Comparison of ENCODE assay signal across 1 cellular context in the genomic region with DNA sequence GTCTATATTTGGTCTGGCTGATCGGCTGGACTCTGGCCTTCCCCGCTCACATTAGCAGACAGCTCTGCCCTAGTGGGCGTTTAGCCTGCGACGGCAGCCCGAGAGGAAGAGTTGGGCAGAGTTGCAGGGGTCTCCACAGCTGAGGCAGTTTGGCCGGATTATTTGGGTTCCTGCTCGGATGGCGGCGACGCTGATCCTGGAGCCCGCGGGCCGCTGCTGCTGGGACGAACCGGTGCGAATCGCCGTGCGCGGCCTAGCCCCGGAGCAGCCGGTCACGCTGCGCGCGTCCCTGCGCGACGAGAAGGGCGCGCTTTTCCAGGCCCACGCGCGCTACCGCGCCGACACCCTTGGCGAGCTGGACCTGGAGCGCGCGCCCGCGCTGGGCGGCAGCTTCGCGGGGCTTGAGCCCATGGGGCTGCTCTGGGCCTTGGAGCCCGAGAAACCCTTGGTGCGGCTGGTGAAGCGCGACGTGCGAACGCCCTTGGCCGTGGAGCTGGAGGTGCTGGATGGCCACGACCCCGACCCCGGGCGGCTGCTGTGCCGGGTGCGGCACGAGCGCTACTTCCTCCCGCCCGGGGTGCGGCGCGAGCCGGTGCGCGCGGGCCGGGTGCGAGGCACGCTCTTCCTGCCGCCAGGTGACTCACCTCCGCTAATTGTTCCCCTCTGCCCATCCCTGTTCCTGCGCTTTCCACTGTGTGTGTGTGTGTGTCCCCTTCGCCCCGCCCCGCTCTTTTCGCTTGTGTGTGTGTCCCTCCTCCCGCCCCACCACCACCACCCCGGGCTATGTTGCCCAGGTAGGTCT.
TF ChIP-seq lines count a peak whose summit lies in the region.

No MANE protein-coding gene starts in this region.

TF ChIP-seq in HepG2, 621 proteins besides CTCF, POLR2A, EP300 and RAD21 (continued from another document and continues in another):
- TF ChIP-seq RERE (CRISPR knock-in tag; IDR thresholded peaks at IDR 0.05; ENCODE audit: low read depth) (peak; percentile 37; the same call in 1 of the 2 replicates), GATAD2A (CRISPR knock-in tag; IDR thresholded peaks at IDR 0.05) (0 out of 2 replicates have a peak, but pooled peaks have one; percentile 5), KLF6 (CRISPR knock-in tag; IDR thresholded peaks at IDR 0.05) (peak; percentile 47; the same call in 1 of the 2 replicates), PHF20 (CRISPR knock-in tag; IDR thresholded peaks at IDR 0.05) (0 out of 2 replicates have a peak, but pooled peaks have one; percentile 28), ASH2L (IDR thresholded peaks at IDR 0.05; ENCODE audit: insufficient read length, low read depth, low read length) (peak; percentile 40), ZFP82 (CRISPR knock-in tag; IDR thresholded peaks at IDR 0.05; ENCODE audit: borderline replicate concordance) (0 out of 2 replicates have a peak, but pooled peaks have one; percentile 25), FOXA3 (CRISPR knock-in tag; IDR thresholded peaks at IDR 0.05) (0 out of 2 replicates have a peak, but pooled peaks have one; percentile 19), REST (IDR thresholded peaks at IDR 0.05; ENCODE audit: borderline replicate concordance in 1 of 2, low read depth in 1 of 2, low read length in 2 of 2) (0 out of 4 replicates have a peak, but pooled peaks of 1 of the 2 experiments have one; percentile 1), ZNF263 (CRISPR knock-in tag; IDR thresholded peaks at IDR 0.05) (peak; percentile 42), ARID2 (CRISPR knock-in tag; IDR thresholded peaks at IDR 0.05; ENCODE audit: borderline replicate concordance) (peak; percentile 77), HNRNPK (IDR thresholded peaks at IDR 0.05; ENCODE audit: low read depth, low read length, poor library complexity, severe bottlenecking) (peak; percentile 31), ZNF776 (CRISPR knock-in tag; IDR thresholded peaks at IDR 0.05) (peak; percentile 70; the same call in 1 of the 2 replicates), ZNF451 (CRISPR knock-in tag; IDR thresholded peaks at IDR 0.05) (0 out of 2 replicates have a peak, but pooled peaks have one; percentile 35), ZNF574 (CRISPR knock-in tag; IDR thresholded peaks at IDR 0.05) (peak; percentile 78), ZNF121 (CRISPR knock-in tag; IDR thresholded peaks at IDR 0.05) (0 out of 2 replicates have a peak, but pooled peaks have one; percentile 4)
- TF ChIP-seq, protein P1, sequence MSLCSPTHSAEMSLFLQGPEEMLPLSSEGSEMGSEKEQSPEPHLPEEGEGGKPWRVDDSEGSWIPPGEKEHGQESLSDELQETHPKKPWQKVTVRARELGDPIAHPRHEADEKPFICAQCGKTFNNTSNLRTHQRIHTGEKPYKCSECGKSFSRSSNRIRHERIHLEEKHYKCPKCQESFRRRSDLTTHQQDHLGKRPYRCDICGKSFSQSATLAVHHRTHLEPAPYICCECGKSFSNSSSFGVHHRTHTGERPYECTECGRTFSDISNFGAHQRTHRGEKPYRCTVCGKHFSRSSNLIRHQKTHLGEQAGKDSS (CRISPR knock-in tag; IDR thresholded peaks at IDR 0.05; ENCODE audit: borderline replicate concordance, low read depth): peak; percentile 21; the same call in 1 of the 2 replicates
- TF ChIP-seq, protein P2, sequence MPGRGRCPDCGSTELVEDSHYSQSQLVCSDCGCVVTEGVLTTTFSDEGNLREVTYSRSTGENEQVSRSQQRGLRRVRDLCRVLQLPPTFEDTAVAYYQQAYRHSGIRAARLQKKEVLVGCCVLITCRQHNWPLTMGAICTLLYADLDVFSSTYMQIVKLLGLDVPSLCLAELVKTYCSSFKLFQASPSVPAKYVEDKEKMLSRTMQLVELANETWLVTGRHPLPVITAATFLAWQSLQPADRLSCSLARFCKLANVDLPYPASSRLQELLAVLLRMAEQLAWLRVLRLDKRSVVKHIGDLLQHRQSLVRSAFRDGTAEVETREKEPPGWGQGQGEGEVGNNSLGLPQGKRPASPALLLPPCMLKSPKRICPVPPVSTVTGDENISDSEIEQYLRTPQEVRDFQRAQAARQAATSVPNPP (CRISPR knock-in tag; IDR thresholded peaks at IDR 0.05): peak; percentile 37; the same call in 1 of the 2 replicates
- TF ChIP-seq, protein P3, sequence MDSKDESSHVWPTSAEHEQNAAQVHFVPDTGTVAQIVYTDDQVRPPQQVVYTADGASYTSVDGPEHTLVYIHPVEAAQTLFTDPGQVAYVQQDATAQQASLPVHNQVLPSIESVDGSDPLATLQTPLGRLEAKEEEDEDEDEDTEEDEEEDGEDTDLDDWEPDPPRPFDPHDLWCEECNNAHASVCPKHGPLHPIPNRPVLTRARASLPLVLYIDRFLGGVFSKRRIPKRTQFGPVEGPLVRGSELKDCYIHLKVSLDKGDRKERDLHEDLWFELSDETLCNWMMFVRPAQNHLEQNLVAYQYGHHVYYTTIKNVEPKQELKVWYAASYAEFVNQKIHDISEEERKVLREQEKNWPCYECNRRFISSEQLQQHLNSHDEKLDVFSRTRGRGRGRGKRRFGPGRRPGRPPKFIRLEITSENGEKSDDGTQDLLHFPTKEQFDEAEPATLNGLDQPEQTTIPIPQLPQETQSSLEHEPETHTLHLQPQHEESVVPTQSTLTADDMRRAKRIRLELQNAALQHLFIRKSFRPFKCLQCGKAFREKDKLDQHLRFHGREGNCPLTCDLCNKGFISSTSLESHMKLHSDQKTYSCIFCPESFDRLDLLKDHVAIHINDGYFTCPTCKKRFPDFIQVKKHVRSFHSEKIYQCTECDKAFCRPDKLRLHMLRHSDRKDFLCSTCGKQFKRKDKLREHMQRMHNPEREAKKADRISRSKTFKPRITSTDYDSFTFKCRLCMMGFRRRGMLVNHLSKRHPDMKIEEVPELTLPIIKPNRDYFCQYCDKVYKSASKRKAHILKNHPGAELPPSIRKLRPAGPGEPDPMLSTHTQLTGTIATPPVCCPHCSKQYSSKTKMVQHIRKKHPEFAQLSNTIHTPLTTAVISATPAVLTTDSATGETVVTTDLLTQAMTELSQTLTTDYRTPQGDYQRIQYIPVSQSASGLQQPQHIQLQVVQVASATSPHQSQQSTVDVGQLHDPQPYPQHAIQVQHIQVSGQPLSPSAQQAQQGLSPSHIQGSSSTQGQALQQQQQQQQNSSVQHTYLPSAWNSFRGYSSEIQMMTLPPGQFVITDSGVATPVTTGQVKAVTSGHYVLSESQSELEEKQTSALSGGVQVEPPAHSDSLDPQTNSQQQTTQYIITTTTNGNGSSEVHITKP (CRISPR knock-in tag; IDR thresholded peaks at IDR 0.05; ENCODE audit: low read depth): 0 out of 2 replicates have a peak, but pooled peaks have one; percentile 10
- TF ChIP-seq, protein P4, sequence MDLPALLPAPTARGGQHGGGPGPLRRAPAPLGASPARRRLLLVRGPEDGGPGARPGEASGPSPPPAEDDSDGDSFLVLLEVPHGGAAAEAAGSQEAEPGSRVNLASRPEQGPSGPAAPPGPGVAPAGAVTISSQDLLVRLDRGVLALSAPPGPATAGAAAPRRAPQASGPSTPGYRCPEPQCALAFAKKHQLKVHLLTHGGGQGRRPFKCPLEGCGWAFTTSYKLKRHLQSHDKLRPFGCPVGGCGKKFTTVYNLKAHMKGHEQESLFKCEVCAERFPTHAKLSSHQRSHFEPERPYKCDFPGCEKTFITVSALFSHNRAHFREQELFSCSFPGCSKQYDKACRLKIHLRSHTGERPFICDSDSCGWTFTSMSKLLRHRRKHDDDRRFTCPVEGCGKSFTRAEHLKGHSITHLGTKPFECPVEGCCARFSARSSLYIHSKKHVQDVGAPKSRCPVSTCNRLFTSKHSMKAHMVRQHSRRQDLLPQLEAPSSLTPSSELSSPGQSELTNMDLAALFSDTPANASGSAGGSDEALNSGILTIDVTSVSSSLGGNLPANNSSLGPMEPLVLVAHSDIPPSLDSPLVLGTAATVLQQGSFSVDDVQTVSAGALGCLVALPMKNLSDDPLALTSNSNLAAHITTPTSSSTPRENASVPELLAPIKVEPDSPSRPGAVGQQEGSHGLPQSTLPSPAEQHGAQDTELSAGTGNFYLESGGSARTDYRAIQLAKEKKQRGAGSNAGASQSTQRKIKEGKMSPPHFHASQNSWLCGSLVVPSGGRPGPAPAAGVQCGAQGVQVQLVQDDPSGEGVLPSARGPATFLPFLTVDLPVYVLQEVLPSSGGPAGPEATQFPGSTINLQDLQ (CRISPR knock-in tag; IDR thresholded peaks at IDR 0.05): 0 out of 2 replicates have a peak, but pooled peaks have one; percentile 61
- TF ChIP-seq, protein P5, sequence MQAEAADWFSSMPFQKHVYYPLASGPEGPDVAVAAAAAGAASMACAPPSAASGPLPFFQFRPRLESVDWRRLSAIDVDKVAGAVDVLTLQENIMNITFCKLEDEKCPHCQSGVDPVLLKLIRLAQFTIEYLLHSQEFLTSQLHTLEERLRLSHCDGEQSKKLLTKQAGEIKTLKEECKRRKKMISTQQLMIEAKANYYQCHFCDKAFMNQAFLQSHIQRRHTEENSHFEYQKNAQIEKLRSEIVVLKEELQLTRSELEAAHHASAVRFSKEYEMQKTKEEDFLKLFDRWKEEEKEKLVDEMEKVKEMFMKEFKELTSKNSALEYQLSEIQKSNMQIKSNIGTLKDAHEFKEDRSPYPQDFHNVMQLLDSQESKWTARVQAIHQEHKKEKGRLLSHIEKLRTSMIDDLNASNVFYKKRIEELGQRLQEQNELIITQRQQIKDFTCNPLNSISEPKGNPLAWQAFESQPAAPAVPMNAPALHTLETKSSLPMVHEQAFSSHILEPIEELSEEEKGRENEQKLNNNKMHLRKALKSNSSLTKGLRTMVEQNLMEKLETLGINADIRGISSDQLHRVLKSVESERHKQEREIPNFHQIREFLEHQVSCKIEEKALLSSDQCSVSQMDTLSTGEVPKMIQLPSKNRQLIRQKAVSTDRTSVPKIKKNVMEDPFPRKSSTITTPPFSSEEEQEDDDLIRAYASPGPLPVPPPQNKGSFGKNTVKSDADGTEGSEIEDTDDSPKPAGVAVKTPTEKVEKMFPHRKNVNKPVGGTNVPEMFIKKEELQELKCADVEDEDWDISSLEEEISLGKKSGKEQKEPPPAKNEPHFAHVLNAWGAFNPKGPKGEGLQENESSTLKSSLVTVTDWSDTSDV (CRISPR knock-in tag; IDR thresholded peaks at IDR 0.05): 0 out of 2 replicates have a peak, but pooled peaks have one; percentile 41
